Comparison of ENCODE assay signal across 8 cellular contexts in the genomic region with DNA sequence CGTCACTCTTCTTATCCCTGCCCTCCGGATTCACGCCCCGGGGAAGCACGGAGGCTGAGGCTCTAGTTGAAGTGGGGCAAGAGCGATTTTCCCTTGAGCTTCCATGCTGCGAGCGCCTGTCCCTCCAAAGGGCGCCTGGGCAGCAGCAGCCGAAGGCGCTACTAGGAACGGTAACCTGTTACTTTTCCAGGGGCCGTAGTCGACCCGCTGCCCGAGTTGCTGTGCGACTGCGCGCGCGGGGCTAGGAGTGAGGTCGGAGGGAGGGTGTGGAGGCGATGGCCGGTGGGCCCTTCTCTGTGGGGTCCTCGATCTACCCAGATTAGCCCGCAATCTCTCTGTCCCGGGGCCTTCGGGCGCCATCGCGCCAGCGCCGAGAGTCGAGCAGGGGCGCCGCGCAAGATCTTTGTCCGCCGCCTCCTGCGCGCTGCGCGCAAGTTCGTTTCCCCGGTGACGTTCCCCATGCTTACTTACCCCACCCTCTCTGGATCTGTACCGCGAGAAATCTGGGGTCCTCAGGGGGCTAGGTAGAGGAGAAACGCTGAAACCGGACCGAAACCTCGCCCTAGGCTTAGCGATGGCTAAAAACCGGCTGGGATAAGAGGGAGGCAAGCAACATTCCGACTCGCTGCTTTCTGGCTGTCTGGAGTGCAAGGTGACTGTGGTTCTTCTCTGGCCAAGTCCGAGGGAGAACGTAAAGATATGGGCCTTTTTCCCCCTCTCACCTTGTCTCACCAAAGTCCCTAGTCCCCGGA. TPM values are rescaled to one million over a fixed set of nuclear protein-coding genes. Genes with fewer than 3 reads are reported as not detected.
DNase-seq lines count a peak whose midpoint lies in the region; ATAC-seq and TF ChIP-seq lines count a peak whose summit lies in the region.

No MANE protein-coding gene starts in this region.

- intact Hi-C loops in mammary epithelial cell (cut with micrococcal nuclease), result no loop called here
- intact Hi-C loops in vagina (cut with DNase I), result loop anchor here (10.0 kb wide), 3 partner anchors 103 to 443 kb away; a partner anchor contains a TSS

- no peak for ATAC-seq in HG03439 (IDR thresholded peaks at IDR 0.05; ENCODE audit: unreplicated experiment)

- peak; percentile 69 for DNase-seq in activated effector memory CD4-positive, alpha-beta T cell treated with anti-CD3 and anti-CD28 coated beads, Interleukin-2, amount 50 U/mL, for 16 hours
- no peak for DNase-seq in activated effector memory CD4-positive, alpha-beta T cell treated with Interleukin-2 at 50 U/mL for 16 hours
- DNase-seq in NCI-H526 (lab: John Stamatoyannopoulos, UW) (peak; percentile 21 to 80), mammary epithelial cell (peak; percentile 65), lung microvascular endothelial cell (ENCODE audit: low read depth in 2 of 2) (peak; percentile 35 to 38), vagina (ENCODE audit: extremely low spot score in 2 of 2) (no peak)
- no peak for DNase-seq in stimulated activated naive CD4-positive, alpha-beta T cell treated with Interleukin-2 at 50 U/mL for 16 hours (lab: John Stamatoyannopoulos, UW)

- CTCF ChIA-PET in mammary epithelial cell (lab: Charles Lee; ENCODE audit: low non-redundant PET), result no interaction called here

- TF ChIP-seq CTCF in mammary epithelial cell (conservative IDR thresholded peaks at IDR 0.05 in 1 of 2, IDR thresholded peaks at IDR 0.05 in 1 of 2; ENCODE audit: extremely low read depth in 1 of 2, insufficient read depth in 1 of 2, low read depth in 1 of 2, low read length in 2 of 2) (no peak), vagina (IDR thresholded peaks at IDR 0.05) (no peak)

- dilution Hi-C loops in mammary epithelial cell (cut with HindIII; ENCODE audit: low sequenced_read_pairs), result no loop called here

- H3K36me3 ChIP-seq in mammary epithelial cell (ENCODE audit: insufficient read depth, low read length), result no peaks in the 10 kb centered on the region
- H3K36me3 ChIP-seq in vagina, result no peaks in the 10 kb centered on the region

- H3K4me1 ChIP-seq in mammary epithelial cell (ENCODE audit: insufficient read depth, low read length), result peaks cover 42% of the 10 kb centered on the region
- peaks cover 75% of the 10 kb centered on the region for H3K4me1 ChIP-seq in vagina

- in situ Hi-C loops in mammary epithelial cell (cut with MboI; ENCODE audit: low sequenced_read_pairs in 2 of 2), result loop anchor here (10.0 kb wide), 4 partner anchors 333 to 443 kb away; no protein-coding TSS in a partner anchor

- TF ChIP-seq POLR2A in vagina (IDR thresholded peaks at IDR 0.05), result no peak

- peak overlapping the region; percentile 94 for H3K4me2 ChIP-seq in mammary epithelial cell (ENCODE audit: insufficient read depth, low read depth, low read length)

- no peaks in the 10 kb centered on the region for H3K79me2 ChIP-seq in mammary epithelial cell (ENCODE audit: insufficient read depth, low read length)

- H3K27me3 ChIP-seq in mammary epithelial cell (ENCODE audit: insufficient read depth, low read length) (peaks cover 60% of the 10 kb centered on the region), vagina (peaks cover 59% of the 10 kb centered on the region)

- H3K27ac ChIP-seq in mammary epithelial cell (ENCODE audit: insufficient read depth, low read depth, low read length), result no peak overlapping the region
- no peak overlapping the region for H3K27ac ChIP-seq in vagina

- BruUV-seq in mammary epithelial cell (replicated peaks; lab: Mats Ljungman, UMichigan), result no TSS peak

- H4K20me1 ChIP-seq in mammary epithelial cell (ENCODE audit: insufficient read depth, low read length), result no peaks in the 10 kb centered on the region

- peak overlapping the region; percentile 81 for H2AFZ ChIP-seq in mammary epithelial cell (ENCODE audit: low read depth, low read length)

- 4% methylated on average over 50 of the region's 59 CpGs for WGBS in mammary epithelial cell (ENCODE audit: low coverage, missing lambda C conversion rate)

- no peak overlapping the region for H3K9ac ChIP-seq in mammary epithelial cell (ENCODE audit: insufficient read depth, low read length)

- H3K9me3 ChIP-seq in mammary epithelial cell (replicated peaks; ENCODE audit: insufficient read depth, low read length), result no peaks in the 10 kb centered on the region
- no peaks in the 10 kb centered on the region for H3K9me3 ChIP-seq in vagina

- H3K4me3 ChIP-seq in mammary epithelial cell (replicated peaks in 1 of 3; ENCODE audit: insufficient read depth in 1 of 3, low read depth in 2 of 3, low read length in 3 of 3) (peak overlapping the region; percentile 32 to 50 (median 48)), vagina (peak overlapping the region; percentile 34 to 41)

RNA-seq across cellular contexts. Expression of a gene that starts 0.7 kb away (rescaled TPM):
- total RNA-seq in mammary epithelial cell (1 to 10 TPM; 1.7 to 5.2 TPM), lung microvascular endothelial cell (0.22 and 0.40 TPM in 2 replicates), vagina (not detected)
- polyA plus RNA-seq in mammary epithelial cell, result 0.79 TPM
- polyA minus RNA-seq in mammary epithelial cell, result not detected

RNA-seq across cellular contexts. Expression of a gene that starts 47.2 kb away (rescaled TPM):
- total RNA-seq in mammary epithelial cell, result 1 to 10 TPM; 1.7 to 2.4 TPM
- polyA plus RNA-seq in mammary epithelial cell, result 0.20 TPM
- polyA minus RNA-seq in mammary epithelial cell, result not detected
- not detected in 2 replicates for total RNA-seq in lung microvascular endothelial cell
- total RNA-seq in vagina, result not detected

Comparison
In these comparisons a context has a peak if more than half of its experiments do, and no peak if none do; other contexts are left out.
1. DNase-seq: peak in activated effector memory CD4-positive, alpha-beta T cell treated with anti-CD3 and anti-CD28 coated beads, Interleukin-2, amount 50 U/mL, for 16 hours (single experiment), NCI-H526 (2 of 2), mammary epithelial cell (single experiment) and lung microvascular endothelial cell (2 of 2); none in activated effector memory CD4-positive, alpha-beta T cell treated with Interleukin-2 at 50 U/mL for 16 hours (single experiment), vagina (0 of 2) and stimulated activated naive CD4-positive, alpha-beta T cell treated with Interleukin-2 at 50 U/mL for 16 hours (single experiment).